25 cellular contexts compared by ENCODE assay signal in genomic region chr4:16931336-16931735, GRCh38.
"Had no signal": no experiment of that assay in that cellular context is flagged by ENCODE, and none has a peak within 500 bp of the region (broad histone marks: within the 10 kb centered on the region; RNA-seq: fewer than 3 reads in every experiment).

No MANE protein-coding gene starts in this region.

- H2AFZ ChIP-seq: hepatocyte, neural progenitor cell had no signal

- H3K36me3 Mint-ChIP-seq: mesothelial cell of epicardium; natural killer cell treated with Interleukin-12 subunit alpha and Interleukin-12 subunit beta and Interleukin-15 and Interleukin-18, amount 100 ng/mL, for 72 hours; neural progenitor cell had no signal

- H3K27ac ChIP-seq: heart left ventricle, hepatocyte, left lung, neural progenitor cell, prostate gland, right atrium auricular region, skin epidermis, suprapubic skin, transverse colon, upper lobe of right lung, uterus had no signal

- H3K4me3 ChIP-seq: heart left ventricle, hepatocyte, left lung, mucosa of descending colon, neural progenitor cell, prostate gland, right atrium auricular region, skin epidermis, suprapubic skin, transverse colon, upper lobe of right lung, uterus had no signal

- H3K9ac ChIP-seq: neural progenitor cell had no signal

- H3K36me3 ChIP-seq: heart left ventricle, left lung, neural progenitor cell, prostate gland, right atrium auricular region, suprapubic skin, transverse colon, upper lobe of right lung, uterus had no signal

- DNase-seq: cortex of kidney; effector memory CD8-positive, alpha-beta T cell; erythroblast; heart left ventricle; left cardiac atrium; left lung; mesenchymal stem cell; mucosa of descending colon; naive B cell; stimulated activated CD4-positive, alpha-beta T cell treated with anti-CD3 and anti-CD28 coated beads, Interleukin-15, amount 100 ng/mL, for 24 hours; stimulated activated CD4-positive, alpha-beta T cell treated with anti-CD3 and anti-CD28 coated beads, Interleukin-2, amount 100 ng/mL, for 48 hours; stimulated activated CD8-positive, alpha-beta memory T cell treated with anti-CD3 and anti-CD28 coated beads, Interleukin-4, amount 100 ng/mL, for 48 hours; stimulated activated naive CD4-positive, alpha-beta T cell; stimulated activated naive CD8-positive, alpha-beta T cell treated with anti-CD3 and anti-CD28 coated beads, Interleukin-15, amount 100 ng/mL, for 72 hours; transverse colon; upper lobe of right lung; uterus had no signal

- H3K27me3 Mint-ChIP-seq: stimulated activated naive CD8-positive, alpha-beta T cell treated with anti-CD3 and anti-CD28 coated beads, Interleukin-15, amount 100 ng/mL, for 72 hours had no signal

- H3K27me3 ChIP-seq: heart left ventricle, hepatocyte, left lung, neural progenitor cell, right atrium auricular region, suprapubic skin, transverse colon, upper lobe of right lung, uterus had no signal

- H3K4me1 Mint-ChIP-seq: mesothelial cell of epicardium; naive B cell; stimulated activated naive CD8-positive, alpha-beta T cell treated with anti-CD3 and anti-CD28 coated beads, Interleukin-15, amount 100 ng/mL, for 72 hours had no signal

- H3K4me2 ChIP-seq: hepatocyte, neural progenitor cell had no signal

- H3K9me3 Mint-ChIP-seq: effector memory CD8-positive, alpha-beta T cell; mesothelial cell of epicardium; natural killer cell treated with Interleukin-12 subunit alpha and Interleukin-12 subunit beta and Interleukin-15 and Interleukin-18, amount 100 ng/mL, for 72 hours; neural progenitor cell; stimulated activated naive CD8-positive, alpha-beta T cell treated with anti-CD3 and anti-CD28 coated beads, Interleukin-15, amount 100 ng/mL, for 72 hours had no signal

- H3K4me3 Mint-ChIP-seq: effector memory CD8-positive, alpha-beta T cell; mesothelial cell of epicardium; naive B cell; natural killer cell treated with Interleukin-12 subunit alpha and Interleukin-12 subunit beta and Interleukin-15 and Interleukin-18, amount 100 ng/mL, for 72 hours; neural progenitor cell; stimulated activated naive CD8-positive, alpha-beta T cell treated with anti-CD3 and anti-CD28 coated beads, Interleukin-15, amount 100 ng/mL, for 72 hours had no signal

- H3K9me3 ChIP-seq: heart left ventricle, left lung, mucosa of descending colon, prostate gland, right atrium auricular region, suprapubic skin, transverse colon, upper lobe of right lung, uterus had no signal

- ATAC-seq: effector memory CD8-positive, alpha-beta T cell; left lung; mucosa of descending colon; natural killer cell treated with Interleukin-12 subunit alpha and Interleukin-12 subunit beta and Interleukin-15 and Interleukin-18, amount 100 ng/mL, for 72 hours; stimulated activated naive CD8-positive, alpha-beta T cell treated with anti-CD3 and anti-CD28 coated beads, Interleukin-15, amount 100 ng/mL, for 72 hours; upper lobe of right lung had no signal

- H3K4me1 ChIP-seq: heart left ventricle, left lung, neural progenitor cell, prostate gland, right atrium auricular region, suprapubic skin, transverse colon, upper lobe of right lung, uterus had no signal

- H3K27ac Mint-ChIP-seq: effector memory CD8-positive, alpha-beta T cell; mesothelial cell of epicardium; naive B cell; natural killer cell treated with Interleukin-12 subunit alpha and Interleukin-12 subunit beta and Interleukin-15 and Interleukin-18, amount 100 ng/mL, for 72 hours; neural progenitor cell; stimulated activated naive CD8-positive, alpha-beta T cell treated with anti-CD3 and anti-CD28 coated beads, Interleukin-15, amount 100 ng/mL, for 72 hours had no signal
